8 cellular contexts compared by ENCODE assay signal in genomic region chr15:80694624-80695098, GRCh38. TPM values are rescaled to one million over a fixed set of nuclear protein-coding genes. Genes with fewer than 3 reads are reported as not detected.
DNase-seq lines count a peak whose midpoint lies in the region; TF ChIP-seq lines count a peak whose summit lies in the region.

No MANE protein-coding gene starts in this region.

- H4K20me1 ChIP-seq in OCI-LY1 (ENCODE audit: insufficient read depth, low read length): no peaks in the 10 kb centered on the region
- H4K20me1 ChIP-seq in hepatocyte (ENCODE audit: insufficient read depth, poor library complexity, severe bottlenecking): no peaks in the 10 kb centered on the region

- no peak for TF ChIP-seq CTCF in GM12864 (IDR thresholded peaks at IDR 0.05; ENCODE audit: low read depth, low read length, missing control alignments)
- TF ChIP-seq CTCF in HEK293 (tag by site-specific recombination; IDR thresholded peaks at IDR 0.05): no peak
- no peak for TF ChIP-seq CTCF in OCI-LY1 (IDR thresholded peaks at IDR 0.05; ENCODE audit: low read length)
- no peak for TF ChIP-seq CTCF in hepatocyte (IDR thresholded peaks at IDR 0.05; ENCODE audit: poor library complexity)

- peak overlapping the region; percentile 3 for H3K27ac Mint-ChIP-seq in activated naive CD8-positive, alpha-beta T cell treated with anti-CD3 and anti-CD28 coated beads for 36 hours

- H3K9me2 ChIP-seq in OCI-LY1 (ENCODE audit: low read depth, low read length) (no peaks in the 10 kb centered on the region), hepatocyte (replicated peaks; ENCODE audit: insufficient read depth) (no peaks in the 10 kb centered on the region)

- H3K79me2 ChIP-seq in OCI-LY1 (ENCODE audit: insufficient read depth, low read length) (no peaks in the 10 kb centered on the region), hepatocyte (peaks cover 40% of the 10 kb centered on the region)

- H3K4me1 ChIP-seq in HEK293 (ENCODE audit: control insufficient read depth, insufficient read depth, low read length): peaks cover 6% of the 10 kb centered on the region
- peaks cover 18% of the 10 kb centered on the region for H3K4me1 ChIP-seq in OCI-LY1 (ENCODE audit: insufficient read depth, low read length, severe bottlenecking)
- peaks cover 10% of the 10 kb centered on the region for H3K4me1 ChIP-seq in hepatocyte (ENCODE audit: insufficient read depth)
- H3K4me1 ChIP-seq in skeletal muscle tissue (ENCODE audit: control insufficient read depth in 3 of 3, insufficient read depth in 3 of 3, low read length in 3 of 3): peaks cover 12 to 24% (median 15%) of the 10 kb centered on the region in 3 donors

- peaks cover 4% of the 10 kb centered on the region for H3K27me3 Mint-ChIP-seq in activated naive CD8-positive, alpha-beta T cell treated with anti-CD3 and anti-CD28 coated beads for 36 hours

- POLR2A ChIA-PET in HEK293 (lab: Yijun Ruan, JAX): interaction anchor here (1.1 to 3.0 kb wide), 2 partner anchors 10 to 82 kb away, joined by 5 to 20 read pairs; no protein-coding TSS in a partner anchor

- CTCF ChIA-PET in HEK293 (lab: Yijun Ruan, JAX): interaction anchor here (0.5 to 4.0 kb wide), 4 partner anchors 82 to 296 kb away, joined by 3 to 25 read pairs (median 6); no protein-coding TSS in a partner anchor

- H3K9me3 ChIP-seq in HEK293 (ENCODE audit: control insufficient read depth, insufficient read depth, low read depth, low read length) (no peaks in the 10 kb centered on the region; the same call in 1 of the 2 replicates), OCI-LY1 (ENCODE audit: low read length) (no peaks in the 10 kb centered on the region), hepatocyte (ENCODE audit: low read depth) (no peaks in the 10 kb centered on the region), skeletal muscle tissue (ENCODE audit: control insufficient read depth in 3 of 3, low read length in 3 of 3) (no peaks in the 10 kb centered on the region)

- H3K4me1 Mint-ChIP-seq in activated naive CD8-positive, alpha-beta T cell treated with anti-CD3 and anti-CD28 coated beads for 36 hours: peaks cover 23% of the 10 kb centered on the region

- H3K36me3 ChIP-seq in HEK293 (ENCODE audit: control insufficient read depth in 2 of 2, insufficient read depth in 1 of 2, low read length in 2 of 2) (no peaks in the 10 kb centered on the region), OCI-LY1 (ENCODE audit: insufficient read depth, low read length) (no peaks in the 10 kb centered on the region), hepatocyte (replicated peaks; ENCODE audit: insufficient read depth, low read depth) (no peaks in the 10 kb centered on the region), skeletal muscle tissue (ENCODE audit: control insufficient read depth in 3 of 3, insufficient read depth in 3 of 3, low read length in 3 of 3) (no peaks in the 10 kb centered on the region)

- no peak for DNase-seq in GM12864 (ENCODE audit: low read depth)
- DNase-seq in activated naive CD8-positive, alpha-beta T cell treated with anti-CD3 and anti-CD28 coated beads for 36 hours: peak; percentile 35
- DNase-seq in hepatocyte (ENCODE audit: low spot score): no peak
- DNase-seq in NOMO-1 treated with DMSO at 0.1 percent for 48 hours (lab: John Stamatoyannopoulos, UW; ENCODE audit: unreplicated experiment): no peak
- DNase-seq in GDM1 (lab: John Stamatoyannopoulos, UW): no peak

- WGBS in hepatocyte (ENCODE audit: low lambda C conversion rate, missing lambda C conversion rate): 4% methylated on average over 4 of the region's 46 CpGs

- peaks cover 7% of the 10 kb centered on the region for H3K36me3 Mint-ChIP-seq in activated naive CD8-positive, alpha-beta T cell treated with anti-CD3 and anti-CD28 coated beads for 36 hours

- H3K4me2 ChIP-seq in OCI-LY1 (ENCODE audit: low read length) (peak overlapping the region; percentile 79), hepatocyte (peak overlapping the region; percentile 97)

- H3K4me3 Mint-ChIP-seq in activated naive CD8-positive, alpha-beta T cell treated with anti-CD3 and anti-CD28 coated beads for 36 hours: peak overlapping the region; percentile 75

- H3K27me3 ChIP-seq in OCI-LY1 (ENCODE audit: insufficient read depth, low read length): no peaks in the 10 kb centered on the region
- H3K27me3 ChIP-seq in hepatocyte: no peaks in the 10 kb centered on the region
- no peaks in the 10 kb centered on the region for H3K27me3 ChIP-seq in skeletal muscle tissue (ENCODE audit: control insufficient read depth in 3 of 3, insufficient read depth in 3 of 3, low read length in 3 of 3)

- no peaks in the 10 kb centered on the region for H3F3A ChIP-seq in OCI-LY1 (ENCODE audit: insufficient read depth, low read length)

- peak overlapping the region; percentile 76 for H3K9ac ChIP-seq in OCI-LY1 (ENCODE audit: low read length)
- H3K9ac ChIP-seq in skeletal muscle tissue (ENCODE audit: low read depth in 1 of 3, low read length in 3 of 3): peak overlapping the region; percentile 52 to 66 (median 65)

- H3K9me3 Mint-ChIP-seq in activated naive CD8-positive, alpha-beta T cell treated with anti-CD3 and anti-CD28 coated beads for 36 hours: no peaks in the 10 kb centered on the region

- H3K4me3 ChIP-seq in GM12864 (ENCODE audit: low read depth, low read length) (peak overlapping the region; percentile 71), HEK293 (ENCODE audit: low read depth, low read length) (peak overlapping the region; percentile 56), OCI-LY1 (ENCODE audit: low read depth, low read length, poor library complexity, severe bottlenecking) (peak overlapping the region; percentile 77), hepatocyte (peak overlapping the region; percentile 87), skeletal muscle tissue (ENCODE audit: low read length in 3 of 3) (peak overlapping the region; percentile 70 to 73 (median 73))

- H3K27ac ChIP-seq in HEK293 (ENCODE audit: extremely low read depth, low read depth, low read length): peak overlapping the region; percentile 90; the same call in 1 of the 2 replicates
- no peak overlapping the region for H3K27ac ChIP-seq in OCI-LY1 (ENCODE audit: low read depth, low read length, poor library complexity, severe bottlenecking)
- peak overlapping the region; percentile 89 for H3K27ac ChIP-seq in hepatocyte
- peak overlapping the region; percentile 69 for H3K27ac ChIP-seq in skeletal muscle tissue (ENCODE audit: low read depth, low read length)

- H2AFZ ChIP-seq in OCI-LY1 (ENCODE audit: low read length): peak overlapping the region; percentile 22; the same call in 1 of the 2 replicates
- H2AFZ ChIP-seq in hepatocyte: peak overlapping the region; percentile 91

TF ChIP-seq in HEK293, 187 proteins besides CTCF, POLR2A, EP300 and RAD21 (continues in another document):
- no peak for TF ChIP-seq ZNF830 (tag by site-specific recombination; IDR thresholded peaks at IDR 0.05; ENCODE audit: low read depth)
- no peak for TF ChIP-seq REPIN1 (tag by site-specific recombination; IDR thresholded peaks at IDR 0.05; ENCODE audit: low read depth)
- no peak for TF ChIP-seq ZNF121 (tag by site-specific recombination; IDR thresholded peaks at IDR 0.05)
- TF ChIP-seq ZNF146 (tag by site-specific recombination; IDR thresholded peaks at IDR 0.05): no peak
- no peak for TF ChIP-seq YY2 (tag by site-specific recombination; IDR thresholded peaks at IDR 0.05)
- TF ChIP-seq ZNF223 (tag by site-specific recombination; IDR thresholded peaks at IDR 0.05): no peak
- no peak for TF ChIP-seq ZNF596 (tag by site-specific recombination; IDR thresholded peaks at IDR 0.05)
- TF ChIP-seq PRDM10 (tag by site-specific recombination; IDR thresholded peaks at IDR 0.05): peak; percentile 98
- no peak for TF ChIP-seq ZNF157 (tag by site-specific recombination; IDR thresholded peaks at IDR 0.05)
- TF ChIP-seq ZNF292 (tag by site-specific recombination; IDR thresholded peaks at IDR 0.05; ENCODE audit: borderline replicate concordance, low read depth): no peak
- TF ChIP-seq ZNF266 (tag by site-specific recombination; IDR thresholded peaks at IDR 0.05; ENCODE audit: low read depth): no peak
- no peak for TF ChIP-seq ZNF660 (tag by site-specific recombination; IDR thresholded peaks at IDR 0.05)
- TF ChIP-seq ZNF529 (tag by site-specific recombination; IDR thresholded peaks at IDR 0.05; ENCODE audit: insufficient replicate concordance): no peak
- TF ChIP-seq ZNF776 (tag by site-specific recombination; IDR thresholded peaks at IDR 0.05; ENCODE audit: borderline replicate concordance): no peak
- no peak for TF ChIP-seq ZNF350 (tag by site-specific recombination; IDR thresholded peaks at IDR 0.05)
- no peak for TF ChIP-seq SCRT2 (tag by site-specific recombination; IDR thresholded peaks at IDR 0.05)

RNA-seq across cellular contexts. Expression of gene ABHD17C, which starts 0.4 kb away (rescaled TPM):
- total RNA-seq in activated naive CD8-positive, alpha-beta T cell treated with anti-CD3 and anti-CD28 coated beads for 36 hours: 1 to 10 TPM; 6.0 to 6.9 TPM
- total RNA-seq in hepatocyte (19.3 and 21.9 TPM in 2 replicates), skeletal muscle tissue (3.7 TPM)
- polyA plus RNA-seq in hepatocyte: 22.5 and 32.4 TPM in 2 replicates
